10 cellular contexts compared by ENCODE assay signal in genomic region chr3:138842483-138843188, GRCh38. TPM values are rescaled to one million over a fixed set of nuclear protein-coding genes. Genes with fewer than 3 reads are reported as not detected.
DNase-seq lines count a peak whose midpoint lies in the region; ATAC-seq and TF ChIP-seq lines count a peak whose summit lies in the region.
"Had no signal": no experiment of that assay in that cellular context is flagged by ENCODE, and none has a peak within 500 bp of the region (broad histone marks: within the 10 kb centered on the region; RNA-seq: fewer than 3 reads in every experiment).

No MANE protein-coding gene starts in this region.

- peak overlapping the region; percentile 11 for H3K4me3 Mint-ChIP-seq in neural crest cell
- H3K4me3 Mint-ChIP-seq: activated CD4-positive, alpha-beta T cell treated with anti-CD3 and anti-CD28 coated beads, Interleukin-2, amount 10 ng/mL, durations not matched to agents 7 days and 5 days had no signal

- H3K27me3 Mint-ChIP-seq in neural crest cell (ENCODE audit: low read depth) = no peaks in the 10 kb centered on the region
- H3K27me3 Mint-ChIP-seq: activated CD4-positive, alpha-beta T cell treated with anti-CD3 and anti-CD28 coated beads, Interleukin-2, amount 10 ng/mL, durations not matched to agents 7 days and 5 days had no signal

- H3K27ac ChIP-seq in prostate gland = no peak overlapping the region

- H3K4me1 ChIP-seq in prostate gland (replicated peaks) = no peaks in the 10 kb centered on the region

- 77% methylated on average over 5 of the region's 5 CpGs for WGBS in prostate gland

- H3K36me3 ChIP-seq in prostate gland = no peaks in the 10 kb centered on the region

- no peaks in the 10 kb centered on the region for H3K9me3 Mint-ChIP-seq in neural crest cell
- H3K9me3 Mint-ChIP-seq: activated CD4-positive, alpha-beta T cell treated with anti-CD3 and anti-CD28 coated beads, Interleukin-2, amount 10 ng/mL, durations not matched to agents 7 days and 5 days had no signal

- ATAC-seq in GM19025 (IDR thresholded peaks at IDR 0.05; ENCODE audit: low read depth, unreplicated experiment) (peak; percentile 44), HG02763 (IDR thresholded peaks at IDR 0.05; ENCODE audit: unreplicated experiment) (peak; percentile 56), esophagus mucosa (no peak)

- H3K36me3 Mint-ChIP-seq in neural crest cell (ENCODE audit: low read depth) = no peaks in the 10 kb centered on the region

- DNase-seq in NOMO-1 treated with DMSO at 0.1 percent for 48 hours (lab: John Stamatoyannopoulos, UW; ENCODE audit: unreplicated experiment) (peak; percentile 97), neural crest cell (ENCODE audit: low read depth, low spot score) (no peak), prostate gland (ENCODE audit: low spot score) (no peak), NCI-H2171 treated with DMSO at 0.1 percent for 48 hours (lab: John Stamatoyannopoulos, UW) (no peak)
- no peak for DNase-seq in activated CD4-positive, alpha-beta T cell treated with anti-CD3 and anti-CD28 coated beads for 4 hours
- DNase-seq: activated CD4-positive, alpha-beta T cell treated with anti-CD3 and anti-CD28 coated beads, Interleukin-2, amount 10 ng/mL, durations not matched to agents 7 days and 5 days; islet precursor cell had no signal

- intact Hi-C loops in prostate gland (cut with DNase I) = no loop called here

- TF ChIP-seq POLR2A in prostate gland (IDR thresholded peaks at IDR 0.05) = no peak

- H3K27me3 ChIP-seq in prostate gland (replicated peaks; ENCODE audit: insufficient read depth) = no peaks in the 10 kb centered on the region

- peaks cover 7% of the 10 kb centered on the region for H3K4me1 Mint-ChIP-seq in neural crest cell
- H3K4me1 Mint-ChIP-seq: activated CD4-positive, alpha-beta T cell treated with anti-CD3 and anti-CD28 coated beads, Interleukin-2, amount 10 ng/mL, durations not matched to agents 7 days and 5 days had no signal

- no peak overlapping the region for H3K27ac Mint-ChIP-seq in neural crest cell (ENCODE audit: unreplicated experiment)
- H3K27ac Mint-ChIP-seq: activated CD4-positive, alpha-beta T cell treated with anti-CD3 and anti-CD28 coated beads, Interleukin-2, amount 10 ng/mL, durations not matched to agents 7 days and 5 days had no signal

- H3K4me3 ChIP-seq in prostate gland = no peak overlapping the region

- H3K9me3 ChIP-seq in prostate gland = no peaks in the 10 kb centered on the region

- TF ChIP-seq CTCF in neural crest cell (conservative IDR thresholded peaks at IDR 0.05) = no peak
- no peak for TF ChIP-seq CTCF in prostate gland (IDR thresholded peaks at IDR 0.05)

RNA-seq across cellular contexts. Expression of gene PIK3CB, which starts 7.9 kb away (rescaled TPM):
- total RNA-seq in neural crest cell (11.8 and 14.4 TPM in 2 replicates), prostate gland (10 to 100 TPM; 27.5 to 28.9 TPM), esophagus mucosa (22.8 TPM)
